Comparison of ENCODE assay signal across 24 cellular contexts in genomic region chr4:159904906-159905305, GRCh38.
"Had no signal": no experiment of that assay in that cellular context is flagged by ENCODE, and none has a peak within 500 bp of the region (broad histone marks: within the 10 kb centered on the region; RNA-seq: fewer than 3 reads in every experiment).

No MANE protein-coding gene starts in this region.

- H3K9me3 ChIP-seq: colonic mucosa, esophagus muscularis mucosa, gastrocnemius medialis had no signal

- H3K27ac ChIP-seq: colonic mucosa, coronary artery, dorsolateral prefrontal cortex, epithelial cell of prostate, esophagus muscularis mucosa, esophagus squamous epithelium, foreskin keratinocyte, gastrocnemius medialis, gastroesophageal sphincter, heart left ventricle, heart right ventricle had no signal

- H3K4me3 ChIP-seq: colonic mucosa, coronary artery, dorsolateral prefrontal cortex, esophagus muscularis mucosa, esophagus squamous epithelium, gastrocnemius medialis, gastroesophageal sphincter, heart left ventricle, heart right ventricle had no signal

- H3K27me3 ChIP-seq: colonic mucosa, esophagus muscularis mucosa, esophagus squamous epithelium, foreskin keratinocyte, gastrocnemius medialis, gastroesophageal sphincter, heart left ventricle, heart right ventricle had no signal

- H3K36me3 ChIP-seq: colonic mucosa, esophagus muscularis mucosa, esophagus squamous epithelium, gastrocnemius medialis, gastroesophageal sphincter, heart left ventricle, heart right ventricle had no signal

- ATAC-seq: effector memory CD8-positive, alpha-beta T cell; esophagus mucosa; foreskin keratinocyte; gastrocnemius medialis; gastroesophageal sphincter; heart left ventricle; heart right ventricle had no signal

- H3K4me1 ChIP-seq: colonic mucosa, esophagus muscularis mucosa, esophagus squamous epithelium, foreskin keratinocyte, gastrocnemius medialis, gastroesophageal sphincter, heart left ventricle, heart right ventricle had no signal

- DNase-seq: colonic mucosa; cortex of kidney; dermis blood vessel endothelial cell; dorsolateral prefrontal cortex; effector CD4-positive, alpha-beta T cell; effector CD8-positive, alpha-beta T cell; effector memory CD4-positive, alpha-beta T cell; effector memory CD8-positive, alpha-beta T cell; endodermal cell; erythroblast; esophagus squamous epithelium; foreskin fibroblast; foreskin keratinocyte; foreskin melanocyte; gastrocnemius medialis; glutamatergic neuron; head of caudate nucleus; heart left ventricle; heart right ventricle had no signal
